14 cellular contexts compared by ENCODE assay signal in genomic region chr12:49515266-49515665, GRCh38. TPM values are rescaled to one million over a fixed set of nuclear protein-coding genes. Genes with fewer than 3 reads are reported as not detected.
DNase-seq lines count a peak whose midpoint lies in the region; ATAC-seq, FAIRE-seq and TF ChIP-seq lines count a peak whose summit lies in the region.
"Had no signal": no experiment of that assay in that cellular context is flagged by ENCODE, and none has a peak within 500 bp of the region (broad histone marks: within the 10 kb centered on the region; RNA-seq: fewer than 3 reads in every experiment).

No MANE protein-coding gene starts in this region.

- peak overlapping the region; percentile 8 to 17 (median 12) for H3K27ac Mint-ChIP-seq in nephron
- H3K27ac Mint-ChIP-seq: activated T-helper 1 cell treated with anti-CD3 and anti-CD28 coated beads, Interleukin-12 subunit alpha, Interleukin-12 subunit beta, Interleukin-2, Interleukin-4 antibody, amounts not matched to agents 30 ng/mL and 10 ng/mL and 1 ng/mL, durations not matched to agents 14 hours and 24 hours and 36 hours; WTC11 had no signal

- no peaks in the 10 kb centered on the region for H3K4me1 Mint-ChIP-seq in nephron
- H3K4me1 Mint-ChIP-seq: WTC11 had no signal

- ATAC-seq in PC-3 (peak; percentile 76), HG02798 (IDR thresholded peaks at IDR 0.05; ENCODE audit: poor library complexity, unreplicated experiment) (no peak), HG02884 (IDR thresholded peaks at IDR 0.05; ENCODE audit: unreplicated experiment) (no peak)
- ATAC-seq: Right ventricle myocardium inferior, WTC11 had no signal

- H3K36me3 ChIP-seq in PC-3 (ENCODE audit: low read depth, low read length) (no peaks in the 10 kb centered on the region), endothelial cell of umbilical vein (ENCODE audit: control insufficient read depth in 2 of 2, extremely low read depth in 1 of 2, insufficient read depth in 2 of 2, low read length in 2 of 2) (peaks cover 3 to 9% of the 10 kb centered on the region in 2 experiments)
- H3K36me3 ChIP-seq: right atrium auricular region had no signal

- no peak overlapping the region for H2AFZ ChIP-seq in PC-3 (ENCODE audit: low read length)
- H2AFZ ChIP-seq in endothelial cell of umbilical vein (ENCODE audit: low read depth, low read length), result no peak overlapping the region

- H3F3A ChIP-seq in PC-3 (ENCODE audit: low read length, unreplicated experiment), result peaks cover 3% of the 10 kb centered on the region

- H3K9me3 Mint-ChIP-seq in nephron, result no peaks in the 10 kb centered on the region
- H3K9me3 Mint-ChIP-seq: activated T-helper 1 cell treated with anti-CD3 and anti-CD28 coated beads, Interleukin-12 subunit alpha, Interleukin-12 subunit beta, Interleukin-2, Interleukin-4 antibody, amounts not matched to agents 30 ng/mL and 10 ng/mL and 1 ng/mL, durations not matched to agents 14 hours and 24 hours and 36 hours; WTC11 had no signal

- no peaks in the 10 kb centered on the region for H3K9me1 ChIP-seq in endothelial cell of umbilical vein (replicated peaks; ENCODE audit: control insufficient read depth, extremely low read depth, insufficient read depth, low read length)

- peaks cover 18% of the 10 kb centered on the region for H3K36me3 Mint-ChIP-seq in nephron (ENCODE audit: low read depth)
- H3K36me3 Mint-ChIP-seq: WTC11 had no signal

- H3K9me3 ChIP-seq in PC-3 (ENCODE audit: low read length) (no peaks in the 10 kb centered on the region), endothelial cell of umbilical vein (replicated peaks; ENCODE audit: control insufficient read depth, insufficient read depth, low read length) (no peaks in the 10 kb centered on the region)
- H3K9me3 ChIP-seq: right atrium auricular region had no signal

- no peak for TF ChIP-seq CTCF in PC-3 (conservative IDR thresholded peaks at IDR 0.05; ENCODE audit: low read depth, low read length)
- TF ChIP-seq CTCF in endothelial cell of umbilical vein (IDR thresholded peaks at IDR 0.05; ENCODE audit: extremely low read depth in 1 of 2, insufficient read depth in 1 of 2, low read depth in 1 of 2, low read length in 2 of 2), result no peak
- no peak for TF ChIP-seq CTCF in nephron (IDR thresholded peaks at IDR 0.05; ENCODE audit: unreplicated experiment in 3 of 3)

- H3K27me3 Mint-ChIP-seq in nephron (ENCODE audit: low read depth), result no peaks in the 10 kb centered on the region

- 0 out of 2 replicates have a peak overlapping the region, but pooled peaks have one; percentile 4 for H3K9ac ChIP-seq in PC-3 (ENCODE audit: low read length)
- H3K9ac ChIP-seq in endothelial cell of umbilical vein (replicated peaks; ENCODE audit: extremely low read depth, insufficient read depth, low read length), result peak overlapping the region; percentile 34

- H3K4me3 Mint-ChIP-seq in nephron, result no peak overlapping the region
- H3K4me3 Mint-ChIP-seq: activated T-helper 1 cell treated with anti-CD3 and anti-CD28 coated beads, Interleukin-12 subunit alpha, Interleukin-12 subunit beta, Interleukin-2, Interleukin-4 antibody, amounts not matched to agents 30 ng/mL and 10 ng/mL and 1 ng/mL, durations not matched to agents 14 hours and 24 hours and 36 hours; WTC11 had no signal

- H3K27ac ChIP-seq in PC-3 (ENCODE audit: low read length), result peak overlapping the region; percentile 44
- H3K27ac ChIP-seq in endothelial cell of umbilical vein (ENCODE audit: insufficient read depth, low read depth, low read length), result peak overlapping the region; percentile 62
- H3K27ac ChIP-seq: right atrium auricular region had no signal

- H3K4me3 ChIP-seq in PC-3 (ENCODE audit: low read length), result peak overlapping the region; percentile 23; the same call in 1 of the 2 replicates
- H3K4me3 ChIP-seq in endothelial cell of umbilical vein (replicated peaks in 1 of 3; ENCODE audit: insufficient read depth in 1 of 3, low read depth in 1 of 3, low read length in 3 of 3), result no peak overlapping the region
- H3K4me3 ChIP-seq: right atrium auricular region had no signal

- DNase-seq in EH (ENCODE audit: low read depth) (peak; percentile 80), PC-3 (peak; percentile 88), endothelial cell of umbilical vein (ENCODE audit: low read depth, low spot score) (peak; percentile 83), putamen (ENCODE audit: low spot score) (no peak)
- DNase-seq in activated effector memory CD4-positive, alpha-beta T cell treated with anti-CD3 and anti-CD28 coated beads, Interleukin-2, amount 50 U/mL, for 16 hours, result no peak
- DNase-seq: glutamatergic neuron, trophoblast cell had no signal

- H3K79me2 ChIP-seq in PC-3 (ENCODE audit: low read length) (no peaks in the 10 kb centered on the region), endothelial cell of umbilical vein (ENCODE audit: control insufficient read depth, insufficient read depth, low read length) (no peaks in the 10 kb centered on the region)

- POLR2A ChIA-PET in PC-3 (lab: Charles Lee; ENCODE audit: unreplicated experiment), result interaction anchor here (0.7 kb wide), 1 partner anchor 36 kb away, joined by 3 read pairs; no protein-coding TSS in a partner anchor
- POLR2A ChIA-PET in endothelial cell of umbilical vein (lab: Charles Lee), result interaction anchor here (1.0 kb wide), 1 partner anchor 148 kb away, joined by 3 read pairs; the partner anchor contains the start of gene SPATS2

- no peaks in the 10 kb centered on the region for H3K9me2 ChIP-seq in PC-3 (replicated peaks; ENCODE audit: low read length)

- peaks cover 40% of the 10 kb centered on the region for H3K4me1 ChIP-seq in PC-3 (ENCODE audit: insufficient read depth, low read length)
- peaks cover 38% of the 10 kb centered on the region for H3K4me1 ChIP-seq in endothelial cell of umbilical vein (ENCODE audit: control insufficient read depth, extremely low read depth, insufficient read depth, low read length)
- H3K4me1 ChIP-seq: right atrium auricular region had no signal

- H3K4me2 ChIP-seq in PC-3 (ENCODE audit: low read length) (peak overlapping the region; percentile 59), endothelial cell of umbilical vein (ENCODE audit: insufficient read depth, low read length) (peak overlapping the region; percentile 75)

- dilution Hi-C loops in endothelial cell of umbilical vein (cut with MboI; ENCODE audit: extremely low pct_ligation_motif_present, low sequenced_read_pairs), result loop anchor here (25.0 kb wide), 1 partner anchor 153 kb away; the partner anchor contains the start of gene SPATS2

- TF ChIP-seq POLR2A in endothelial cell of umbilical vein (IDR thresholded peaks at IDR 0.05; ENCODE audit: low read depth, low read length), result no peak

- peak; percentile 70 for FAIRE-seq in endothelial cell of umbilical vein (lab: Jason Lieb, UNC)

- H4K20me1 ChIP-seq in PC-3 (ENCODE audit: low read length) (no peaks in the 10 kb centered on the region), endothelial cell of umbilical vein (replicated peaks; ENCODE audit: control insufficient read depth, extremely low read depth, insufficient read depth, low read length) (no peaks in the 10 kb centered on the region)

- H3K27me3 ChIP-seq in PC-3 (ENCODE audit: low read length) (no peaks in the 10 kb centered on the region), endothelial cell of umbilical vein (ENCODE audit: control insufficient read depth in 2 of 2, insufficient read depth in 2 of 2, low read length in 2 of 2) (no peaks in the 10 kb centered on the region)
- H3K27me3 ChIP-seq: right atrium auricular region had no signal

- CTCF ChIA-PET in PC-3 (lab: Charles Lee) (interaction anchor here (0.6 to 5.3 kb wide), 5 partner anchors 94 to 192 kb away, joined by 3 to 63 read pairs (median 4); partner anchors contain the start of gene TROAP), endothelial cell of umbilical vein (lab: Charles Lee) (interaction anchor here (0.8 to 11.1 kb wide), 12 partner anchors 11 to 184 kb away, joined by 3 to 679 read pairs (median 20); partner anchors contain the start of genes C1QL4, DNAJC22 and SPATS2)

- intact Hi-C loops in PC-3 (cut with micrococcal nuclease), result loop anchor here (2.0 to 10.0 kb wide), 3 partner anchors 26 to 230 kb away; no protein-coding TSS in a partner anchor
- intact Hi-C loops in endothelial cell of umbilical vein (cut with micrococcal nuclease), result loop anchor here (1.0 to 10.0 kb wide), 3 partner anchors 26 to 230 kb away; no protein-coding TSS in a partner anchor

- no TSS peak for BruUV-seq in PC-3 (replicated peaks; lab: Mats Ljungman, UMichigan)
- no TSS peak for BruUV-seq in endothelial cell of umbilical vein (replicated peaks; lab: Mats Ljungman, UMichigan)

TF ChIP-seq in endothelial cell of umbilical vein, 7 proteins besides CTCF, POLR2A, EP300 and RAD21 (continues in another document):
- TF ChIP-seq EZH2 (IDR thresholded peaks at IDR 0.05; ENCODE audit: borderline replicate concordance, low read depth, low read length, severe bottlenecking), result no peak
- peak; percentile 92 for TF ChIP-seq FOS (IDR thresholded peaks at IDR 0.05; ENCODE audit: borderline replicate concordance, insufficient read depth, low read length)
- peak; percentile 71 for TF ChIP-seq JUN (IDR thresholded peaks at IDR 0.05; ENCODE audit: borderline replicate concordance, insufficient read depth, insufficient read length, low read depth)
- TF ChIP-seq POLR2AphosphoS5 (IDR thresholded peaks at IDR 0.05; ENCODE audit: insufficient read depth, low read depth, low read length), result peak; percentile 78
- no peak for TF ChIP-seq MYC (IDR thresholded peaks at IDR 0.05; ENCODE audit: low read depth, low read length)
- no peak for TF ChIP-seq GATA2 (IDR thresholded peaks at IDR 0.05; ENCODE audit: insufficient read depth, insufficient read length, low read depth, low read length)

RNA-seq across cellular contexts. Expression of gene KCNH3, which starts 23.6 kb away (rescaled TPM):
- total RNA-seq in PC-3 (2014; rRNA removed) (0.07 and 0.12 TPM in 2 replicates), endothelial cell of umbilical vein (0.13 and 0.18 TPM in 2 replicates)
- polyA plus RNA-seq in endothelial cell of umbilical vein, result 0.13 and 0.14 TPM in 2 replicates
- 0.14 and 0.18 TPM in 2 replicates for polyA plus RNA-seq in endothelial cell of umbilical vein (2011; cell fraction: cytosol; rRNA removed)
- polyA plus RNA-seq in endothelial cell of umbilical vein (2011; cell fraction: nucleus; rRNA removed), result 0.37 and 0.43 TPM in 2 replicates
- 0.05 and 0.25 TPM in 2 replicates for polyA plus RNA-seq in endothelial cell of umbilical vein (2012)
- 0.06 and 0.07 TPM in 2 replicates for polyA minus RNA-seq in endothelial cell of umbilical vein
- not detected for polyA minus RNA-seq in endothelial cell of umbilical vein (2011; cell fraction: cytosol; rRNA and poly(A)+ RNA removed)
- polyA minus RNA-seq in endothelial cell of umbilical vein (2011; cell fraction: nucleus; rRNA and poly(A)+ RNA removed), result 0.14 TPM in 1 of 2 replicates, not detected in the other

RNA-seq across cellular contexts. Expression of gene MCRS1, which starts 52.7 kb away (rescaled TPM):
- 86.8 and 95.8 TPM in 2 replicates for total RNA-seq in PC-3 (2014; rRNA removed)
- total RNA-seq in endothelial cell of umbilical vein, result 71.1 and 78.5 TPM in 2 replicates
- polyA plus RNA-seq in endothelial cell of umbilical vein, result 99.3 and 110 TPM in 2 replicates
- polyA plus RNA-seq in endothelial cell of umbilical vein (2011; cell fraction: cytosol; rRNA removed), result 86.8 and 92.2 TPM in 2 replicates
- 211 and 229 TPM in 2 replicates for polyA plus RNA-seq in endothelial cell of umbilical vein (2011; cell fraction: nucleus; rRNA removed)
- polyA plus RNA-seq in endothelial cell of umbilical vein (2012), result 50.6 and 53.8 TPM in 2 replicates
- polyA minus RNA-seq in endothelial cell of umbilical vein, result 92.6 and 97.7 TPM in 2 replicates
- 54.7 TPM for polyA minus RNA-seq in endothelial cell of umbilical vein (2011; cell fraction: cytosol; rRNA and poly(A)+ RNA removed)
- polyA minus RNA-seq in endothelial cell of umbilical vein (2011; cell fraction: nucleus; rRNA and poly(A)+ RNA removed), result 36.2 and 43.6 TPM in 2 replicates

Comparison
In these comparisons a context has a peak if more than half of its experiments do, and no peak if none do; other contexts are left out.
1. DNase-seq: peak in EH (single experiment), PC-3 (single experiment) and endothelial cell of umbilical vein (single experiment); none in activated effector memory CD4-positive, alpha-beta T cell treated with anti-CD3 and anti-CD28 coated beads, Interleukin-2, amount 50 U/mL, for 16 hours (single experiment) and putamen (single experiment).